Comparison of ENCODE assay signal across 8 cellular contexts in the genomic region with DNA sequence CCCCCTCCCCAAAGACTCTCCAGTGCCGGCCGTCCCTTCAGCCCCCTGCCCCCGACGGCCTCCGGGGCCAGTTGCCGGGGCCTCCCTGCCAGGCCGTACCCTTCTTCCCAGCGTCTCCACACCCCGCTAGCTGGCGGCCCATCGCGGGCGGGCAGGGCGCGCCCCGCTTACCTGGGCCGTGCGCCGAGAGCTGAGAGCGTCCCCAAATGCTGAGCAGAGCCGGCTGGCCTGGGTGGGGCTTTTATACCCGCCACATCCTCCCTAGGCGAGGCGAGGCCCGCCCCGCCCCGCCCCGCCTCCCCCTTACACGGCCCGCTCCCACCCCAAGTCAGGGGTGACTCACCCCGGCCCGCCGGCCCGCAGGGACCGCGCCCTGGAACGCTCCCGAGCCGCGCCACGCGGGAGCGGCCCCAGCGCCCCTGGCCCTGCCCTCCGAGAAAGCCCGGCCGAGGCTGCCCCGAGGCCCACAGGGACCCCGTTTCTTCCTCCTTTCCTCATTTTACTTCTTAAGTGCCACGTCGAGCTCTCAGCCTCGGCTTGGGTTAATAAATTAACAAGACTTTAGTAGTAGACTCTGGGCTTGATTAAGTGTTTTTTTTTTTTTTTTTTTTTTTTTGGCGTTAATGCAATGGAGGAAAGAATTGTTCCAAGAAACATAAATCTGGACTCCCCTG. TPM values are rescaled to one million over a fixed set of nuclear protein-coding genes. Genes with fewer than 3 reads are reported as not detected.
A peak's percentile ranks its signal among the peaks of the same experiment; 100 is the strongest.
DNase-seq lines count a peak whose midpoint lies in the region; ATAC-seq and TF ChIP-seq lines count a peak whose summit lies in the region.

A gene (minus strand): TSS at position 215 of the 674 bp plus-strand sequence. CDS start 11,911 bp downstream, outside the sequence.

- no peak for TF ChIP-seq POLR2A in testis (IDR thresholded peaks at IDR 0.05)

- peak within 1 kb of the TSS; percentile 92 to 96 for H3K27ac ChIP-seq in testis

- H3K9me3 ChIP-seq in testis = no peaks in the 10 kb centered on the region

- peak within 1 kb of the TSS; percentile 93 to 94 for H3K4me3 ChIP-seq in testis

- no peaks in the 10 kb centered on the region for H3K27me3 ChIP-seq in testis

- H3K4me1 ChIP-seq in testis = peaks cover 22% of the 10 kb centered on the region

- TF ChIP-seq CTCF in testis (IDR thresholded peaks at IDR 0.05) = no peak

- 0% methylated on average over 32 to 46 of the region's 53 CpGs for WGBS in testis, 2 donors

- ATAC-seq in GM19025 (IDR thresholded peaks at IDR 0.05; ENCODE audit: low read depth, unreplicated experiment) (peak; percentile 72), HG03159 (IDR thresholded peaks at IDR 0.05; ENCODE audit: unreplicated experiment) (peak; percentile 71)

- H3K36me3 ChIP-seq in testis (ENCODE audit: low read depth, missing control alignments) = no peaks in the 10 kb centered on the region

- DNase-seq in AG20443 (ENCODE audit: low spot score) (peak; percentile 93), RPMI7951 (ENCODE audit: low read depth) (peak; percentile 93), fibroblast of the conjunctiva (ENCODE audit: low read depth) (peak; percentile 88), occipital lobe (lab: John Stamatoyannopoulos, UW) (no peak), testis (peak; percentile 78)
- DNase-seq in activated T-helper 9 cell treated with anti-CD3 and anti-CD28 coated beads, Interleukin-2, amount 50 U/mL, for 16 hours (ENCODE audit: low read depth) = peak; percentile 77

- intact Hi-C loops in testis (cut with DNase I; ENCODE audit: low total_unique reads) = no loop called here

RNA-seq across cellular contexts. Expression of the gene that starts here (rescaled TPM):
- total RNA-seq in RPMI7951 (2014; rRNA removed; shearing (Covaris generic)) = 4,077 and 4,282 TPM in 2 replicates
- total RNA-seq in occipital lobe (46.2 TPM), testis (100 to 1,000 TPM; 199 to 226 TPM)
- polyA plus RNA-seq in testis (ENCODE audit: insufficient read depth, low read depth, low replicate concordance) = 388 TPM

Comparison
In these comparisons a context has a peak if more than half of its experiments do, and no peak if none do; other contexts are left out.
1. RNA of the gene that starts here (total RNA-seq): 4,077 to 4,282 TPM in RPMI7951; 199 to 226 TPM in testis and 46.2 TPM in occipital lobe (single experiment); every median in the first group is over 10 times any median in the second.